In the genomic region with DNA sequence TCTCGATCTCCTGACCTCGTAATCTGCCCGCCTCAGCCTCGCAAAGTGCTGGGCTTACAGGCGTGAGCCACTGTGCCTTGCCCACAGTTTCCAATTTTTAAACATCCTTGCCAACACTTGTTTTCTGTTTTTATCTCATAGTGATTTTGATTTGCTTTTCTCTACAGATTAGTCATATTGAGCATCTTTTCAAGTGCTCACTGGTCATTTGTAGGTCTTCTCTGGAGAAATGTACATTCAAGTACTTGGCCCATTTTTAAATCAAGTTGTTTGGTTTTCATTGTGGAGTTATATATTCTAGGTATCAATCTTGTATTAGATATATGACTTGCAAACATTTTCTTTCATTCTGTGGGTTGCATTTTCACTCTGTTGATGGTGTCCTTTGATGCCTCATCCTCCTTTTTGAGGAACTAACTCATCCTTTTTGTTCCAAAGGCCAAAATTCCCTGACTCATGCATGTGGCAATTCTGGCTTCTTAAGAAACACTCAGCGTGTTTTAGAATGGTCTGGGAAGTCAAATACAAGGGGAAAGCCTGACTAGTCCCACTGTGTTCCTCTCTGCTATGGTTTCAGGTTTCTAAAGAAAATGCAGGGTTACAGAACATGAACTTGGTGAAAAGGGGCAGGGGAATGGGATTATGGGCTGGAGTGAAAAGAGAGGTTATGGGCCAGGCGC, we compare ENCODE assay signal across 1 cellular context.
TF ChIP-seq lines count a peak whose summit lies in the region.

No MANE protein-coding gene starts in this region.

TF ChIP-seq in HepG2, 621 proteins besides CTCF, POLR2A, EP300 and RAD21:
- TF ChIP-seq ZNF619 (CRISPR knock-in tag; IDR thresholded peaks at IDR 0.05) (no peak), PTBP1 (IDR thresholded peaks at IDR 0.05; ENCODE audit: low read depth, low read length, poor library complexity, severe bottlenecking) (no peak)
